ENCODE assay signal across 1 cellular context in the genomic region with DNA sequence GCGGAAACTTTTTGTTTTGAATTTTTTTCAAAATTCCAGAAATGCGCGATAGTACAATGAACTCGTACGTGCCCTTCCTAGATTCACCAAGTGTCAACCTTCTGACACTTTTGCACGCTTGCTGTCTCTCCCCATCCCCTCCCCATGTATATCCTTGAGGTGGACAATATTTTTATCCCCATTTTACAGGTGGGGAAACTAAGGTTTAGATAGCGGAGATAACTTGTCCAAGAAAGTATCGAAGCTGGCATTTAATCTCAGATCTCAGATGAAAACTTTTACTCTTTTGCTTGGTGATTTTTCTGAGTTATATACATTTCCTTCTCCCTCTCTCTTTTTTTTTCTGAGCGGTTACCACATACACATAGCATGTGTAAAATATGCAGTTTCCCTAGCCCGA.
TF ChIP-seq lines count a peak whose summit lies in the region.

No MANE protein-coding gene starts in this region.

TF ChIP-seq in WTC11, 78 proteins besides CTCF, POLR2A, EP300 and RAD21 (continued from another document):
- TF ChIP-seq, protein P1, sequence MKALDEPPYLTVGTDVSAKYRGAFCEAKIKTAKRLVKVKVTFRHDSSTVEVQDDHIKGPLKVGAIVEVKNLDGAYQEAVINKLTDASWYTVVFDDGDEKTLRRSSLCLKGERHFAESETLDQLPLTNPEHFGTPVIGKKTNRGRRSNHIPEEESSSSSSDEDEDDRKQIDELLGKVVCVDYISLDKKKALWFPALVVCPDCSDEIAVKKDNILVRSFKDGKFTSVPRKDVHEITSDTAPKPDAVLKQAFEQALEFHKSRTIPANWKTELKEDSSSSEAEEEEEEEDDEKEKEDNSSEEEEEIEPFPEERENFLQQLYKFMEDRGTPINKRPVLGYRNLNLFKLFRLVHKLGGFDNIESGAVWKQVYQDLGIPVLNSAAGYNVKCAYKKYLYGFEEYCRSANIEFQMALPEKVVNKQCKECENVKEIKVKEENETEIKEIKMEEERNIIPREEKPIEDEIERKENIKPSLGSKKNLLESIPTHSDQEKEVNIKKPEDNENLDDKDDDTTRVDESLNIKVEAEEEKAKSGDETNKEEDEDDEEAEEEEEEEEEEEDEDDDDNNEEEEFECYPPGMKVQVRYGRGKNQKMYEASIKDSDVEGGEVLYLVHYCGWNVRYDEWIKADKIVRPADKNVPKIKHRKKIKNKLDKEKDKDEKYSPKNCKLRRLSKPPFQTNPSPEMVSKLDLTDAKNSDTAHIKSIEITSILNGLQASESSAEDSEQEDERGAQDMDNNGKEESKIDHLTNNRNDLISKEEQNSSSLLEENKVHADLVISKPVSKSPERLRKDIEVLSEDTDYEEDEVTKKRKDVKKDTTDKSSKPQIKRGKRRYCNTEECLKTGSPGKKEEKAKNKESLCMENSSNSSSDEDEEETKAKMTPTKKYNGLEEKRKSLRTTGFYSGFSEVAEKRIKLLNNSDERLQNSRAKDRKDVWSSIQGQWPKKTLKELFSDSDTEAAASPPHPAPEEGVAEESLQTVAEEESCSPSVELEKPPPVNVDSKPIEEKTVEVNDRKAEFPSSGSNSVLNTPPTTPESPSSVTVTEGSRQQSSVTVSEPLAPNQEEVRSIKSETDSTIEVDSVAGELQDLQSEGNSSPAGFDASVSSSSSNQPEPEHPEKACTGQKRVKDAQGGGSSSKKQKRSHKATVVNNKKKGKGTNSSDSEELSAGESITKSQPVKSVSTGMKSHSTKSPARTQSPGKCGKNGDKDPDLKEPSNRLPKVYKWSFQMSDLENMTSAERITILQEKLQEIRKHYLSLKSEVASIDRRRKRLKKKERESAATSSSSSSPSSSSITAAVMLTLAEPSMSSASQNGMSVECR (CRISPR knock-in tag; IDR thresholded peaks at IDR 0.05; ENCODE audit: borderline replicate concordance), result no peak
- TF ChIP-seq SMAD3 (CRISPR knock-in tag; IDR thresholded peaks at IDR 0.05; ENCODE audit: borderline replicate concordance), result no peak
- no peak for TF ChIP-seq ZNF232 (CRISPR knock-in tag; IDR thresholded peaks at IDR 0.05)
- TF ChIP-seq OVOL2 (CRISPR knock-in tag; IDR thresholded peaks at IDR 0.05; ENCODE audit: borderline replicate concordance), result no peak
- TF ChIP-seq, protein P2, sequence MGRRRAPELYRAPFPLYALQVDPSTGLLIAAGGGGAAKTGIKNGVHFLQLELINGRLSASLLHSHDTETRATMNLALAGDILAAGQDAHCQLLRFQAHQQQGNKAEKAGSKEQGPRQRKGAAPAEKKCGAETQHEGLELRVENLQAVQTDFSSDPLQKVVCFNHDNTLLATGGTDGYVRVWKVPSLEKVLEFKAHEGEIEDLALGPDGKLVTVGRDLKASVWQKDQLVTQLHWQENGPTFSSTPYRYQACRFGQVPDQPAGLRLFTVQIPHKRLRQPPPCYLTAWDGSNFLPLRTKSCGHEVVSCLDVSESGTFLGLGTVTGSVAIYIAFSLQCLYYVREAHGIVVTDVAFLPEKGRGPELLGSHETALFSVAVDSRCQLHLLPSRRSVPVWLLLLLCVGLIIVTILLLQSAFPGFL (CRISPR knock-in tag; IDR thresholded peaks at IDR 0.05; ENCODE audit: borderline replicate concordance), result no peak
- TF ChIP-seq ZBTB21 (CRISPR knock-in tag; IDR thresholded peaks at IDR 0.05; ENCODE audit: borderline replicate concordance), result no peak
TF ChIP-seq in WTC11: peak in this region for 0.
